16 cellular contexts compared by ENCODE assay signal in the genomic region with DNA sequence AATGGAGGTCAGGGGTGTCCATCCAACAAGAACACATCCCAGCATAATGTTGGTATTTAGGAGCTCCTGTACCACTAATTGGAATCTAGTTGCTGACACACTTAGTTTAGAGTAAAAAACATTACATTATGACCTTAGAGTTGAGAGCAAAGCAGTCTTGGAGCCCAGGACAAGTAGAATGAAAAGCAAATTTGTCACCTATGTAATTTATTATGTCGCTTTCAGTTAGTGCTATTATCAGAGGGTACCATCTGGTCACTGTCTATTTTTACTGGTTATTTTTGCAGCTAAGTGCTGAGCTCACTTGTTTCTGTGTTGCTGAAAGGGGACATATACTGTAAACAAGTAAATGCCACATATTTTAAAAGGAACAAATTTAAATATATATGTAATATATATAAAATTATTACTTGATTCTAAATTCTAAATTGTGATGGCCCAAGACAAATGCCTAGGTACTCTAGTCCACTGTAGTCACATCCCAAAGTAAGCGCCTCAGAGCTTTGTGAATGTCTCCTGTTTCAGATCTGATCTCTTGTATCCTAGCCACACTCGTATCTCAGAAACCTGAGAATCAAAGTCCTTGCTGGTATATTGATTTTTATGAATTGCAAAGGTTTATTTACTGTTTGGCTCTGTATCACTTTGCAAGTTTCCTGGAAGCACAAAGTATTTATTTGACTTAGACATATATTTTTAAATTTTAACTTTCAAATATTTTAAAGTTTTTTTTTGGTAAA.
DNase-seq lines count a peak whose midpoint lies in the region; ATAC-seq and TF ChIP-seq lines count a peak whose summit lies in the region.
"Had no signal": no experiment of that assay in that cellular context is flagged by ENCODE, and none has a peak within 500 bp of the region (broad histone marks: within the 10 kb centered on the region; RNA-seq: fewer than 3 reads in every experiment).

No MANE protein-coding gene starts in this region.

- 88 to 93% (median 90%) methylated on average over 3 of the region's 3 CpGs for WGBS in adrenal gland, 4 donors

- H3K27me3 Mint-ChIP-seq in glutamatergic neuron (ENCODE audit: unreplicated experiment) (peaks cover 5% of the 10 kb centered on the region), osteocyte (ENCODE audit: unreplicated experiment) (peaks cover 7% of the 10 kb centered on the region)
- peaks cover 2% of the 10 kb centered on the region for H3K27me3 Mint-ChIP-seq in activated CD4-positive, alpha-beta T cell treated with anti-CD3 and anti-CD28 coated beads for 36 hours

- H3K4me3 Mint-ChIP-seq in glutamatergic neuron (ENCODE audit: unreplicated experiment) (no peak overlapping the region), osteocyte (ENCODE audit: unreplicated experiment) (no peak overlapping the region)
- no peak overlapping the region for H3K4me3 Mint-ChIP-seq in activated CD4-positive, alpha-beta T cell treated with anti-CD3 and anti-CD28 coated beads for 36 hours
- H3K4me3 Mint-ChIP-seq: CD14-positive monocyte, GM23338 had no signal

- ATAC-seq in HG02610 (IDR thresholded peaks at IDR 0.05; ENCODE audit: unreplicated experiment), result no peak
- ATAC-seq in activated CD4-positive, alpha-beta T cell treated with anti-CD3 and anti-CD28 coated beads for 36 hours, result no peak
- ATAC-seq: A549, GM23338 had no signal

- no peaks in the 10 kb centered on the region for H3K36me3 Mint-ChIP-seq in glutamatergic neuron (ENCODE audit: unreplicated experiment)
- H3K36me3 Mint-ChIP-seq in osteocyte (ENCODE audit: unreplicated experiment), result no peaks in the 10 kb centered on the region
- no peaks in the 10 kb centered on the region for H3K36me3 Mint-ChIP-seq in activated CD4-positive, alpha-beta T cell treated with anti-CD3 and anti-CD28 coated beads for 36 hours (ENCODE audit: low read depth)
- H3K36me3 Mint-ChIP-seq: CD14-positive monocyte had no signal

- no peak for TF ChIP-seq POLR2A in adrenal gland (IDR thresholded peaks at IDR 0.05)

- TF ChIP-seq CTCF in glutamatergic neuron (IDR thresholded peaks at IDR 0.05; ENCODE audit: partially characterized antibody, unreplicated experiment), result no peak
- no peak for TF ChIP-seq CTCF in osteocyte (IDR thresholded peaks at IDR 0.05)
- TF ChIP-seq CTCF in adrenal gland (IDR thresholded peaks at IDR 0.05), result no peak

- DNase-seq in COLO668 (lab: John Stamatoyannopoulos, UW; ENCODE audit: unreplicated experiment) (peak; percentile 6), NCI-H2029 (lab: John Stamatoyannopoulos, UW) (peak; percentile 26), OCI-M1 (lab: John Stamatoyannopoulos, UW) (peak; percentile 33), glutamatergic neuron (no peak), osteocyte (ENCODE audit: extremely low spot score, unreplicated experiment) (no peak), adrenal gland (no peak)
- no peak for DNase-seq in activated CD4-positive, alpha-beta T cell treated with anti-CD3 and anti-CD28 coated beads for 36 hours
- DNase-seq: DND-41, NCI-H1092 treated with DMSO at 0.1 percent for 48 hours, NCI-H187, NCI-H226, NCI-H774 had no signal

- H3K27ac Mint-ChIP-seq in glutamatergic neuron (ENCODE audit: unreplicated experiment) (peak overlapping the region; percentile 16), osteocyte (ENCODE audit: unreplicated experiment) (no peak overlapping the region)
- H3K27ac Mint-ChIP-seq in activated CD4-positive, alpha-beta T cell treated with anti-CD3 and anti-CD28 coated beads for 36 hours, result no peak overlapping the region
- H3K27ac Mint-ChIP-seq: CD14-positive monocyte, GM23338 had no signal

- H3K9me3 Mint-ChIP-seq in glutamatergic neuron (ENCODE audit: unreplicated experiment) (peaks cover 5% of the 10 kb centered on the region), osteocyte (ENCODE audit: unreplicated experiment) (no peaks in the 10 kb centered on the region)
- no peaks in the 10 kb centered on the region for H3K9me3 Mint-ChIP-seq in activated CD4-positive, alpha-beta T cell treated with anti-CD3 and anti-CD28 coated beads for 36 hours (ENCODE audit: low read depth)
- H3K9me3 Mint-ChIP-seq: CD14-positive monocyte, GM23338 had no signal

- H3K27me3 ChIP-seq in adrenal gland, result no peaks in the 10 kb centered on the region

- no peaks in the 10 kb centered on the region for H3K36me3 ChIP-seq in adrenal gland (replicated peaks in 1 of 2)

- H3K9me3 ChIP-seq in adrenal gland (replicated peaks in 1 of 3), result peaks cover 0 to 2% (median 0%) of the 10 kb centered on the region in 3 donors
- H3K9me3 ChIP-seq: A549 had no signal

- no peak overlapping the region for H3K4me3 ChIP-seq in adrenal gland
- H3K4me3 ChIP-seq: A549, GM23338 had no signal

- intact Hi-C loops in activated CD4-positive, alpha-beta T cell treated with anti-CD3 and anti-CD28 coated beads for 36 hours (cut with DNase I, micrococcal nuclease), result no loop called here
- intact Hi-C loops in adrenal gland (cut with DNase I), result no loop called here

- CTCF ChIA-PET in activated CD4-positive, alpha-beta T cell treated with anti-CD3 and anti-CD28 coated beads for 36 hours (lab: Charles Lee), result no interaction called here

- POLR2A ChIA-PET in activated CD4-positive, alpha-beta T cell treated with anti-CD3 and anti-CD28 coated beads for 36 hours (lab: Charles Lee), result no interaction called here

- H3K27ac ChIP-seq in adrenal gland, result no peak overlapping the region
- H3K27ac ChIP-seq: A549 had no signal

- H3K4me1 ChIP-seq in adrenal gland (replicated peaks in 1 of 2), result no peaks in the 10 kb centered on the region
- H3K4me1 ChIP-seq: A549 had no signal

- H3K4me1 Mint-ChIP-seq in glutamatergic neuron (ENCODE audit: low read depth, unreplicated experiment) (peaks cover 31% of the 10 kb centered on the region), osteocyte (ENCODE audit: unreplicated experiment) (no peaks in the 10 kb centered on the region)
- no peaks in the 10 kb centered on the region for H3K4me1 Mint-ChIP-seq in activated CD4-positive, alpha-beta T cell treated with anti-CD3 and anti-CD28 coated beads for 36 hours
- H3K4me1 Mint-ChIP-seq: GM23338 had no signal

Comparison
In these comparisons a context has a peak if more than half of its experiments do, and no peak if none do; other contexts are left out.
1. DNase-seq: peak in COLO668 (single experiment), NCI-H2029 (single experiment) and OCI-M1 (single experiment); none in glutamatergic neuron (single experiment), osteocyte (single experiment), activated CD4-positive, alpha-beta T cell treated with anti-CD3 and anti-CD28 coated beads for 36 hours (single experiment) and adrenal gland (0 of 7).